ENCODE assay signal across 15 cellular contexts in genomic region chr4:80921441-80921840, GRCh38.
DNase-seq lines count a peak whose midpoint lies in the region; ATAC-seq and TF ChIP-seq lines count a peak whose summit lies in the region.
"Had no signal": no experiment of that assay in that cellular context is flagged by ENCODE, and none has a peak within 500 bp of the region (broad histone marks: within the 10 kb centered on the region; RNA-seq: fewer than 3 reads in every experiment).

No MANE protein-coding gene starts in this region.

- H3K9me3 ChIP-seq in SK-N-SH (no peaks in the 10 kb centered on the region), OCI-LY7 (ENCODE audit: low read length) (peaks cover 8% of the 10 kb centered on the region; the same call in 1 of the 2 replicates), transverse colon (no peaks in the 10 kb centered on the region)
- H3K9me3 ChIP-seq: BLaER1 had no signal

- H3K27me3 ChIP-seq in SK-N-SH (ENCODE audit: insufficient read depth), result no peaks in the 10 kb centered on the region
- H3K27me3 ChIP-seq in transverse colon, result no peaks in the 10 kb centered on the region
- H3K27me3 ChIP-seq: BLaER1 had no signal

- H3F3A ChIP-seq in SK-N-SH (replicated peaks; ENCODE audit: insufficient read depth), result no peaks in the 10 kb centered on the region

- BruUV-seq in OCI-LY7 (replicated peaks; lab: Mats Ljungman, UMichigan), result no TSS peak

- TF ChIP-seq EP300 in SK-N-SH (IDR thresholded peaks at IDR 0.05; ENCODE audit: borderline replicate concordance in 1 of 2, low read depth in 1 of 2, low read length in 1 of 2) (no peak), transverse colon (IDR thresholded peaks at IDR 0.05; ENCODE audit: low read depth) (no peak)

- no peak overlapping the region for H3K27ac ChIP-seq in SK-N-SH (ENCODE audit: low read depth in 2 of 2, low read length in 1 of 2)
- no peak overlapping the region for H3K27ac ChIP-seq in OCI-LY7 (ENCODE audit: low read depth, low read length, poor library complexity, severe bottlenecking)
- no peak overlapping the region for H3K27ac ChIP-seq in transverse colon
- H3K27ac ChIP-seq: BLaER1 had no signal

- no peaks in the 10 kb centered on the region for H3K27me3 Mint-ChIP-seq in activated CD4-positive, alpha-beta T cell treated with anti-CD3 and anti-CD28 coated beads, Interleukin-2, amount 10 ng/mL, durations not matched to agents 7 days and 5 days
- H3K27me3 Mint-ChIP-seq: CD4-positive, alpha-beta memory T cell had no signal

- no peaks in the 10 kb centered on the region for H3K4me1 ChIP-seq in SK-N-SH (ENCODE audit: control insufficient read depth in 1 of 2, insufficient read depth in 2 of 2, low read depth in 1 of 2, low read length in 1 of 2)
- peaks cover 27% of the 10 kb centered on the region for H3K4me1 ChIP-seq in OCI-LY7 (ENCODE audit: insufficient read depth, low read length, poor library complexity, severe bottlenecking)
- no peaks in the 10 kb centered on the region for H3K4me1 ChIP-seq in transverse colon

- no peak overlapping the region for H3K9ac ChIP-seq in SK-N-SH
- H3K9ac ChIP-seq: BLaER1 had no signal

- H3K4me2 ChIP-seq in SK-N-SH, result no peak overlapping the region
- H3K4me2 ChIP-seq in OCI-LY7 (ENCODE audit: low read length), result no peak overlapping the region
- H3K4me2 ChIP-seq: BLaER1 had no signal

- no peak for TF ChIP-seq RAD21 in SK-N-SH (IDR thresholded peaks at IDR 0.05; ENCODE audit: low read length)

- in situ Hi-C loops in transverse colon (cut with MboI; ENCODE audit: low pct_ligation_motif_present in 1 of 4, low pct_unique_long_range_greater_than_20kb in 1 of 4, low sequenced_read_pairs in 3 of 4), result no loop called here

- CTCF ChIA-PET in SK-N-SH (lab: Yijun Ruan, JAX) (no interaction called here), OCI-LY7 (lab: Charles Lee; ENCODE audit: unreplicated experiment) (no interaction called here)
- CTCF ChIA-PET in activated CD4-positive, alpha-beta T cell treated with anti-CD3 and anti-CD28 coated beads, Interleukin-2, amount 10 ng/mL, durations not matched to agents 7 days and 5 days (lab: Charles Lee), result no interaction called here

- H2AFZ ChIP-seq in SK-N-SH (ENCODE audit: low read depth) (no peak overlapping the region), OCI-LY7 (ENCODE audit: low read length) (peak overlapping the region; percentile 59; the same call in 1 of the 2 replicates)

- intact Hi-C loops in OCI-LY7 (cut with micrococcal nuclease; ENCODE audit: unreplicated experiment), result no loop called here
- intact Hi-C loops in transverse colon (cut with DNase I; ENCODE audit: low total_unique reads), result no loop called here

- H3K36me3 Mint-ChIP-seq in activated CD4-positive, alpha-beta T cell treated with anti-CD3 and anti-CD28 coated beads, Interleukin-2, amount 10 ng/mL, durations not matched to agents 7 days and 5 days (ENCODE audit: low read depth), result no peaks in the 10 kb centered on the region
- H3K36me3 Mint-ChIP-seq: CD14-positive monocyte; CD4-positive, alpha-beta memory T cell had no signal

- H3K27ac Mint-ChIP-seq in activated CD4-positive, alpha-beta T cell treated with anti-CD3 and anti-CD28 coated beads, Interleukin-2, amount 10 ng/mL, durations not matched to agents 7 days and 5 days, result no peak overlapping the region
- H3K27ac Mint-ChIP-seq: CD14-positive monocyte; CD4-positive, alpha-beta memory T cell; H9 had no signal

- H3K9me2 ChIP-seq in SK-N-SH (no peaks in the 10 kb centered on the region), OCI-LY7 (ENCODE audit: insufficient read depth, low read length) (no peaks in the 10 kb centered on the region)

- H3K79me2 ChIP-seq in SK-N-SH (ENCODE audit: insufficient read depth), result no peaks in the 10 kb centered on the region
- H3K79me2 ChIP-seq in OCI-LY7 (ENCODE audit: insufficient read depth, low read depth, low read length), result no peaks in the 10 kb centered on the region

- H3K36me3 ChIP-seq in SK-N-SH (replicated peaks in 1 of 2; ENCODE audit: control insufficient read depth in 1 of 2, insufficient read depth in 2 of 2, low read length in 1 of 2), result no peaks in the 10 kb centered on the region
- peaks cover 8% of the 10 kb centered on the region for H3K36me3 ChIP-seq in OCI-LY7 (ENCODE audit: insufficient read depth, low read length)
- no peaks in the 10 kb centered on the region for H3K36me3 ChIP-seq in transverse colon
- H3K36me3 ChIP-seq: BLaER1 had no signal

- POLR2A ChIA-PET in SK-N-SH (lab: Yijun Ruan, JAX), result no interaction called here
- POLR2A ChIA-PET in OCI-LY7 (lab: Charles Lee), result interaction anchor here (0.8 to 1.2 kb wide), 3 partner anchors 8 to 40 kb away, joined by 3 to 4 read pairs (median 3); no protein-coding TSS in a partner anchor
- POLR2A ChIA-PET in activated CD4-positive, alpha-beta T cell treated with anti-CD3 and anti-CD28 coated beads, Interleukin-2, amount 10 ng/mL, durations not matched to agents 7 days and 5 days (lab: Charles Lee), result no interaction called here

- ATAC-seq in SK-N-SH treated with all-trans-retinoic acid at 6 μM for 48 hours (0 out of 3 replicates have a peak, but pooled peaks have one; percentile 28), HG02885 (IDR thresholded peaks at IDR 0.05; ENCODE audit: poor library complexity, unreplicated experiment) (no peak)

- no peaks in the 10 kb centered on the region for H3K9me3 Mint-ChIP-seq in activated CD4-positive, alpha-beta T cell treated with anti-CD3 and anti-CD28 coated beads, Interleukin-2, amount 10 ng/mL, durations not matched to agents 7 days and 5 days
- H3K9me3 Mint-ChIP-seq: CD4-positive, alpha-beta memory T cell; H9 had no signal

- H4K20me1 ChIP-seq in SK-N-SH (ENCODE audit: insufficient read depth), result no peaks in the 10 kb centered on the region
- H4K20me1 ChIP-seq in OCI-LY7 (ENCODE audit: insufficient read depth, low read length), result no peaks in the 10 kb centered on the region
- H4K20me1 ChIP-seq: BLaER1 had no signal

- H3K4me3 Mint-ChIP-seq in activated CD4-positive, alpha-beta T cell treated with anti-CD3 and anti-CD28 coated beads, Interleukin-2, amount 10 ng/mL, durations not matched to agents 7 days and 5 days, result no peak overlapping the region
- H3K4me3 Mint-ChIP-seq: CD14-positive monocyte; CD4-positive, alpha-beta memory T cell; H9 had no signal

- TF ChIP-seq CTCF in SK-N-SH (IDR thresholded peaks at IDR 0.05), result no peak
- TF ChIP-seq CTCF in OCI-LY7 (conservative IDR thresholded peaks at IDR 0.05; ENCODE audit: low read length), result no peak
- TF ChIP-seq CTCF in epithelial cell of esophagus (IDR thresholded peaks at IDR 0.05; ENCODE audit: insufficient read depth, low read depth, low read length, missing control alignments), result no peak
- no peak for TF ChIP-seq CTCF in transverse colon (IDR thresholded peaks at IDR 0.05)

- DNase-seq in SK-N-SH (no peak), OCI-LY7 (ENCODE audit: low spot score) (no peak), epithelial cell of esophagus (ENCODE audit: low read depth) (peak; percentile 2), transverse colon (no peak)
- DNase-seq in activated CD4-positive, alpha-beta T cell treated with anti-CD3 and anti-CD28 coated beads, Interleukin-2, amount 10 ng/mL, durations not matched to agents 7 days and 5 days, result no peak
- DNase-seq: 8988T; CD4-positive, alpha-beta memory T cell; DMS153; DMS79; GDM1; H9 had no signal

- WGBS in SK-N-SH (ENCODE audit: low lambda C conversion rate), result 0% methylated on average over 2 of the region's 2 CpGs
- WGBS in transverse colon (ENCODE audit: low coverage in 1 of 2), 2 donors, result 70 to 86% methylated on average over 2 of the region's 2 CpGs

- H3K4me3 ChIP-seq in SK-N-SH (ENCODE audit: low read depth in 2 of 2, low read length in 1 of 2), result no peak overlapping the region
- H3K4me3 ChIP-seq in OCI-LY7 (ENCODE audit: low read depth, low read length, poor library complexity, severe bottlenecking), result no peak overlapping the region
- no peak overlapping the region for H3K4me3 ChIP-seq in epithelial cell of esophagus (ENCODE audit: low read length)
- H3K4me3 ChIP-seq in transverse colon, result no peak overlapping the region
- H3K4me3 ChIP-seq: BLaER1 had no signal

- H3K4me1 Mint-ChIP-seq in activated CD4-positive, alpha-beta T cell treated with anti-CD3 and anti-CD28 coated beads, Interleukin-2, amount 10 ng/mL, durations not matched to agents 7 days and 5 days, result no peaks in the 10 kb centered on the region
- H3K4me1 Mint-ChIP-seq: CD14-positive monocyte; CD4-positive, alpha-beta memory T cell had no signal

- TF ChIP-seq POLR2A in transverse colon (IDR thresholded peaks at IDR 0.05), result no peak

TF ChIP-seq in SK-N-SH treated with all-trans-retinoic acid at 6 μM for 48 hours, 23 proteins besides CTCF, POLR2A, EP300 and RAD21 (continues in another document):
- TF ChIP-seq ZNF8 (CRISPR knock-in tag; IDR thresholded peaks at IDR 0.05), result no peak
- no peak for TF ChIP-seq ZC3H10 (CRISPR knock-in tag; IDR thresholded peaks at IDR 0.05)
- no peak for TF ChIP-seq ZNF70 (CRISPR knock-in tag; IDR thresholded peaks at IDR 0.05)

TF ChIP-seq in SK-N-SH, 30 proteins besides CTCF, POLR2A, EP300 and RAD21:
- TF ChIP-seq NFIC (IDR thresholded peaks at IDR 0.05; ENCODE audit: borderline replicate concordance), result no peak
- no peak for TF ChIP-seq TCF12 (IDR thresholded peaks at IDR 0.05)
- TF ChIP-seq ZBTB33 (IDR thresholded peaks at IDR 0.05; ENCODE audit: borderline replicate concordance, low read depth), result no peak
- TF ChIP-seq FOXM1 (IDR thresholded peaks at IDR 0.05; ENCODE audit: low read depth), result no peak
- no peak for TF ChIP-seq MXI1 (IDR thresholded peaks at IDR 0.05; ENCODE audit: low read depth, low read length)
- no peak for TF ChIP-seq POLR2AphosphoS5 (IDR thresholded peaks at IDR 0.05; ENCODE audit: low read depth, low read length)
- no peak for TF ChIP-seq RCOR1 (IDR thresholded peaks at IDR 0.05; ENCODE audit: low read length)
- no peak for TF ChIP-seq EZH2phosphoT487 (IDR thresholded peaks at IDR 0.05; ENCODE audit: borderline replicate concordance, low read depth)
- TF ChIP-seq GATA2 (CRISPR knock-in tag; IDR thresholded peaks at IDR 0.05), result no peak
- no peak for TF ChIP-seq FOSL2 (IDR thresholded peaks at IDR 0.05; ENCODE audit: borderline replicate concordance, low read depth)
